Comparison of ENCODE assay signal across 8 cellular contexts in the genomic region with DNA sequence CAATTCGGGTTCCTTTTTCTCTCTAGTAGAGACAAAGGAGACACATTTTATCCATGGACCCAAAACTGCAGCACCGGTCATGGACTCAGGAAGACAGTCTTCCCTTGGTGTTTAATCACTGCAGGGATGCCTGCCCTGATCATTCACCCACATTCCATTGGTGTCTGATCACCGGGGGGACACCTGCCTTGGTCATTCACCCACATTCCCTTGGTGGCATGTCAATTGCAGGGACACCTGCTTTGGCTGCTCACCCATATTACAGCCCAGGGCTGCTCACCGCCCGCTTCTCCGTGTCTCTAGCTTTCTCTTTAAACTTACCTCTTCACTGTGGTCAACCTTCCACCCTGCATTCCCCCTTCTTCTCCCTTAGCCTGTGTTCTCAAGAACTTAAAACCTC. TPM values are rescaled to one million over a fixed set of nuclear protein-coding genes. Genes with fewer than 3 reads are reported as not detected.
"Had no signal": no experiment of that assay in that cellular context is flagged by ENCODE, and none has a peak within 500 bp of the region (broad histone marks: within the 10 kb centered on the region; RNA-seq: fewer than 3 reads in every experiment).

No MANE protein-coding gene starts in this region.

RNA-seq across cellular contexts. Expression of gene ANGPT4, which starts 18.7 kb away (rescaled TPM):
- total RNA-seq: activated CD4-positive, alpha-beta memory T cell treated with anti-CD3 and anti-CD28 coated beads, Interleukin-2, amount 10 ng/mL, durations not matched to agents 7 days and 5 days; activated CD4-positive, alpha-beta T cell treated with anti-CD3 and anti-CD28 coated beads for 36 hours; activated CD4-positive, alpha-beta T cell treated with anti-CD3 and anti-CD28 coated beads, Interleukin-2, amount 10 ng/mL, durations not matched to agents 7 days and 5 days; activated CD8-positive, alpha-beta memory T cell treated with anti-CD3 and anti-CD28 coated beads, Interleukin-2, amount 10 ng/mL, durations not matched to agents 7 days and 5 days; activated CD8-positive, alpha-beta T cell treated with anti-CD3 and anti-CD28 coated beads, Interleukin-2, amount 10 ng/mL, durations not matched to agents 7 days and 5 days; activated naive CD8-positive, alpha-beta T cell treated with anti-CD3 and anti-CD28 coated beads, Interleukin-2, amount 10 ng/mL, durations not matched to agents 7 days and 5 days; activated T-helper 2 cell treated with anti-CD3 and anti-CD28 coated beads, Interferon-gamma antibody, Interleukin-2, Interleukin-4, amounts not matched to agents 10 μg/mL and 5 μg/mL and 100 μg/mL, durations not matched to agents 14 hours and 24 hours and 36 hours; cardiac septum had no signal
